ENCODE assay signal across 8 cellular contexts in genomic region chr3:112990672-112991602, GRCh38. TPM values are rescaled to one million over a fixed set of nuclear protein-coding genes. Genes with fewer than 3 reads are reported as not detected.
A peak's percentile ranks its signal among the peaks of the same experiment; 100 is the strongest.
DNase-seq lines count a peak whose midpoint lies in the region; ATAC-seq and TF ChIP-seq lines count a peak whose summit lies in the region.

Gene GTPBP8 (plus strand): TSS chr3:112990984. CDS start chr3:112991000, 16 bp downstream.

- H3K4me1 Mint-ChIP-seq in WTC11: peaks cover 28% of the 10 kb centered on the region
- peaks cover 46 to 61% of the 10 kb centered on the region in 2 donors for H3K4me1 Mint-ChIP-seq in immature natural killer cell

- peaks cover 7% of the 10 kb centered on the region for H3K27me3 Mint-ChIP-seq in WTC11 (ENCODE audit: low read depth)
- peaks cover 11 to 16% (median 13%) of the 10 kb centered on the region in 3 donors for H3K27me3 Mint-ChIP-seq in immature natural killer cell (ENCODE audit: low read depth in 3 of 3)

- POLR2A ChIA-PET in AG04449 (lab: Yijun Ruan, JAX) (interaction anchor here (0.5 to 0.7 kb wide), 2 partner anchors 18 to 346 kb away, joined by 3 to 6 read pairs; no protein-coding TSS in a partner anchor), WTC11 (lab: Charles Lee) (interaction anchor here (0.6 to 1.6 kb wide), 4 partner anchors 19 to 349 kb away, joined by 4 to 7 read pairs (median 4); no protein-coding TSS in a partner anchor)

- CTCF ChIA-PET in AG04449 (lab: Yijun Ruan, JAX): interaction anchor here (0.9 to 5.5 kb wide), 7 partner anchors 11 to 409 kb away, joined by 3 to 51 read pairs (median 10); no protein-coding TSS in a partner anchor
- CTCF ChIA-PET in WTC11 (lab: Charles Lee): interaction anchor here (1.0 to 2.9 kb wide), 7 partner anchors 12 to 348 kb away, joined by 3 to 19 read pairs (median 5); a partner anchor contains a TSS

- TF ChIP-seq CTCF in AG04449 (IDR thresholded peaks at IDR 0.05; ENCODE audit: insufficient read depth, low read length, missing control alignments) (peak; percentile 18), WTC11 (IDR thresholded peaks at IDR 0.05) (no peak), cardiac fibroblast (IDR thresholded peaks at IDR 0.05; ENCODE audit: low read depth, low read length) (peak; percentile 2)

- peak within 1 kb of the TSS; percentile 84 for H3K4me3 Mint-ChIP-seq in WTC11
- H3K4me3 Mint-ChIP-seq in immature natural killer cell: peak within 1 kb of the TSS; percentile 86 to 99 (median 95)

- H3K36me3 Mint-ChIP-seq in WTC11 (0 out of 2 replicates have a peak, but pooled peaks cover 3% of the 10 kb centered on the region), immature natural killer cell (peaks cover 0 to 5% (median 4%) of the 10 kb centered on the region in 3 donors)

- peak; percentile 96 for ATAC-seq in GM18907 (IDR thresholded peaks at IDR 0.05; ENCODE audit: unreplicated experiment)
- peak; percentile 94 for ATAC-seq in HG03159 (IDR thresholded peaks at IDR 0.05; ENCODE audit: unreplicated experiment)
- peak; percentile 96 for ATAC-seq in WTC11

- H3K27ac Mint-ChIP-seq in WTC11 (peak within 1 kb of the TSS; percentile 97), immature natural killer cell (peak within 1 kb of the TSS; percentile 93 to 99 (median 96))

- H3K9me3 Mint-ChIP-seq in WTC11 (no peaks in the 10 kb centered on the region), immature natural killer cell (no peaks in the 10 kb centered on the region)

- H3K4me3 ChIP-seq in AG04449 (ENCODE audit: low read depth, low read length) (peak within 1 kb of the TSS; percentile 96), cardiac fibroblast (replicated peaks in 1 of 2; ENCODE audit: low read depth in 2 of 2, low read length in 2 of 2) (peak within 1 kb of the TSS; percentile 87 to 97)

- peak; percentile 29 for DNase-seq in AG04449 (ENCODE audit: low read depth, low spot score)
- peak; percentile 84 for DNase-seq in NCI-H2227 treated with DMSO at 0.1 percent for 48 hours (lab: John Stamatoyannopoulos, UW)
- DNase-seq in WTC11 (ENCODE audit: low spot score): peak; percentile 89
- peak; percentile 90 to 91 for DNase-seq in cardiac fibroblast (ENCODE audit: low read depth in 2 of 2)
- DNase-seq in immature natural killer cell: peak; percentile 90 to 91 (median 91)
- peak; percentile 56 for DNase-seq in smooth muscle cell of the brain vasculature (ENCODE audit: low read depth, low spot score)

TF ChIP-seq in WTC11, 78 proteins besides CTCF, POLR2A, EP300 and RAD21 (continues in another document):
- no peak for TF ChIP-seq GRHL2 (CRISPR knock-in tag; IDR thresholded peaks at IDR 0.05; ENCODE audit: insufficient replicate concordance, severe bottlenecking)
- TF ChIP-seq, protein P1, sequence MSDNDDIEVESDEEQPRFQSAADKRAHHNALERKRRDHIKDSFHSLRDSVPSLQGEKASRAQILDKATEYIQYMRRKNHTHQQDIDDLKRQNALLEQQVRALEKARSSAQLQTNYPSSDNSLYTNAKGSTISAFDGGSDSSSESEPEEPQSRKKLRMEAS (CRISPR knock-in tag; IDR thresholded peaks at IDR 0.05): peak; percentile 63; the same call in 1 of the 2 replicates
- no peak for TF ChIP-seq SMAD4 (CRISPR knock-in tag; IDR thresholded peaks at IDR 0.05)
- TF ChIP-seq ATF6 (CRISPR knock-in tag; IDR thresholded peaks at IDR 0.05): no peak
- TF ChIP-seq, protein P2, sequence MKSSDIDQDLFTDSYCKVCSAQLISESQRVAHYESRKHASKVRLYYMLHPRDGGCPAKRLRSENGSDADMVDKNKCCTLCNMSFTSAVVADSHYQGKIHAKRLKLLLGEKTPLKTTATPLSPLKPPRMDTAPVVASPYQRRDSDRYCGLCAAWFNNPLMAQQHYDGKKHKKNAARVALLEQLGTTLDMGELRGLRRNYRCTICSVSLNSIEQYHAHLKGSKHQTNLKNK (CRISPR knock-in tag; IDR thresholded peaks at IDR 0.05): no peak
- no peak for TF ChIP-seq USF2 (CRISPR knock-in tag; IDR thresholded peaks at IDR 0.05)
- peak; percentile 85 for TF ChIP-seq MYBL2 (CRISPR knock-in tag; IDR thresholded peaks at IDR 0.05)
- peak; percentile 75; the same call in 1 of the 2 replicates for TF ChIP-seq ZBTB21 (CRISPR knock-in tag; IDR thresholded peaks at IDR 0.05; ENCODE audit: borderline replicate concordance)
- 0 out of 2 replicates have a peak, but pooled peaks have one; percentile 32 for TF ChIP-seq PRRX2 (CRISPR knock-in tag; IDR thresholded peaks at IDR 0.05)
- no peak for TF ChIP-seq PREB (CRISPR knock-in tag; IDR thresholded peaks at IDR 0.05; ENCODE audit: borderline replicate concordance)
- TF ChIP-seq JUN (CRISPR knock-in tag; IDR thresholded peaks at IDR 0.05): no peak
- TF ChIP-seq STAT6 (CRISPR knock-in tag; conservative IDR thresholded peaks at IDR 0.05; ENCODE audit: low read depth): no peak
- TF ChIP-seq TEAD4 (CRISPR knock-in tag; IDR thresholded peaks at IDR 0.05): no peak
- TF ChIP-seq E2F1 (CRISPR knock-in tag; IDR thresholded peaks at IDR 0.05): 0 out of 2 replicates have a peak, but pooled peaks have one; percentile 26
- no peak for TF ChIP-seq SMAD3 (CRISPR knock-in tag; IDR thresholded peaks at IDR 0.05; ENCODE audit: borderline replicate concordance)

RNA-seq across cellular contexts. Expression of gene GTPBP8, which starts in this region (rescaled TPM):
- 18.6 to 19.5 TPM (median 18.6 TPM) in 3 replicates for total RNA-seq in WTC11 (2021)
- polyA plus RNA-seq in immature natural killer cell: 10 to 100 TPM; 14.5 to 34.9 (median 28.3) TPM

Comparison
In these comparisons a context has a peak if more than half of its experiments do, and no peak if none do; other contexts are left out.
1. Peak in every context shown above with its lines: DNase-seq, ATAC-seq and H3K4me3 ChIP-seq.
2. DNase-seq: peak in every context shown above with its lines; median percentile 91 in immature natural killer cell; 90 in cardiac fibroblast; 89 in WTC11; 84 in NCI-H2227 treated with DMSO at 0.1 percent for 48 hours; 56 in smooth muscle cell of the brain vasculature; 29 in AG04449.